In genomic region chrX:81174286-81174685, GRCh38 we compare ENCODE assay signal across 8 cellular contexts. TPM values are rescaled to one million over a fixed set of nuclear protein-coding genes. Genes with fewer than 3 reads are reported as not detected.
A peak's percentile ranks its signal among the peaks of the same experiment; 100 is the strongest.
DNase-seq lines count a peak whose midpoint lies in the region; ATAC-seq, FAIRE-seq and TF ChIP-seq lines count a peak whose summit lies in the region.

No MANE protein-coding gene starts in this region.

- ATAC-seq in thoracic aorta (ENCODE audit: insufficient number of reproducible peaks, low FRiP score, low read depth) (no peak), HG02678 (IDR thresholded peaks at IDR 0.05; ENCODE audit: unreplicated experiment) (no peak)
- no peak for ATAC-seq in stimulated activated effector memory CD8-positive, alpha-beta T cell treated with anti-CD3 and anti-CD28 coated beads, Interleukin-12 subunit alpha, Interleukin-12 subunit beta, amount 100 ng/mL, for 72 hours

- H3K9me3 ChIP-seq in endothelial cell of umbilical vein (replicated peaks; ENCODE audit: control insufficient read depth, insufficient read depth, low read length) = no peaks in the 10 kb centered on the region
- H3K9me3 ChIP-seq in thoracic aorta = no peaks in the 10 kb centered on the region

- H3K9me1 ChIP-seq in endothelial cell of umbilical vein (replicated peaks; ENCODE audit: control insufficient read depth, extremely low read depth, insufficient read depth, low read length) = no peaks in the 10 kb centered on the region

- H3K4me1 ChIP-seq in endothelial cell of umbilical vein (ENCODE audit: control insufficient read depth, extremely low read depth, insufficient read depth, low read length) (no peaks in the 10 kb centered on the region), thoracic aorta (ENCODE audit: control insufficient read depth in 1 of 2, low read depth in 2 of 2) (no peaks in the 10 kb centered on the region)

- peak; percentile 48 for DNase-seq in SIG-M5 treated with dmso at 0.1 percent for 504 hours (lab: John Stamatoyannopoulos, UW; ENCODE audit: unreplicated experiment)
- no peak for DNase-seq in SIG-M5 (lab: John Stamatoyannopoulos, UW)
- peak; percentile 21 for DNase-seq in NB4 (ENCODE audit: low read depth)
- peak; percentile 14 for DNase-seq in endothelial cell of umbilical vein (ENCODE audit: low read depth, low spot score)
- DNase-seq in thoracic aorta (ENCODE audit: low spot score) = no peak
- DNase-seq in head of caudate nucleus = no peak
- no peak for DNase-seq in stimulated activated effector memory CD8-positive, alpha-beta T cell treated with anti-CD3 and anti-CD28 coated beads, Interleukin-12 subunit alpha, Interleukin-12 subunit beta, amount 100 ng/mL, for 72 hours (ENCODE audit: low spot score in 2 of 2)

- no peak overlapping the region for H3K27ac ChIP-seq in endothelial cell of umbilical vein (ENCODE audit: insufficient read depth, low read depth, low read length)
- no peak overlapping the region for H3K27ac ChIP-seq in thoracic aorta

- BruUV-seq in endothelial cell of umbilical vein (replicated peaks; lab: Mats Ljungman, UMichigan) = no TSS peak

- H3K27me3 ChIP-seq in endothelial cell of umbilical vein (ENCODE audit: control insufficient read depth in 2 of 2, insufficient read depth in 2 of 2, low read length in 2 of 2) (no peaks in the 10 kb centered on the region), thoracic aorta (replicated peaks; ENCODE audit: insufficient read depth) (no peaks in the 10 kb centered on the region)

- no peak overlapping the region for H2AFZ ChIP-seq in endothelial cell of umbilical vein (ENCODE audit: low read depth, low read length)

- no peaks in the 10 kb centered on the region for H3K9me3 Mint-ChIP-seq in stimulated activated effector memory CD8-positive, alpha-beta T cell treated with anti-CD3 and anti-CD28 coated beads, Interleukin-12 subunit alpha, Interleukin-12 subunit beta, amount 100 ng/mL, for 72 hours

- intact Hi-C loops in endothelial cell of umbilical vein (cut with micrococcal nuclease) (loop anchor here (1.0 kb wide), 1 partner anchor 203 kb away; no protein-coding TSS in a partner anchor), head of caudate nucleus (cut with DNase I) (no loop called here)

- H3K4me3 ChIP-seq in NB4 (ENCODE audit: low read depth, low read length) (no peak overlapping the region), endothelial cell of umbilical vein (replicated peaks in 1 of 3; ENCODE audit: insufficient read depth in 1 of 3, low read depth in 1 of 3, low read length in 3 of 3) (no peak overlapping the region), thoracic aorta (no peak overlapping the region)

- dilution Hi-C loops in endothelial cell of umbilical vein (cut with MboI; ENCODE audit: extremely low pct_ligation_motif_present, low sequenced_read_pairs) = no loop called here

- H3K9ac ChIP-seq in endothelial cell of umbilical vein (replicated peaks; ENCODE audit: extremely low read depth, insufficient read depth, low read length) = no peak overlapping the region

- TF ChIP-seq POLR2A in NB4 (IDR thresholded peaks at IDR 0.05; ENCODE audit: extremely low read depth, insufficient read length) = no peak
- TF ChIP-seq POLR2A in endothelial cell of umbilical vein (IDR thresholded peaks at IDR 0.05; ENCODE audit: low read depth, low read length) = no peak

- no peaks in the 10 kb centered on the region for H4K20me1 ChIP-seq in endothelial cell of umbilical vein (replicated peaks; ENCODE audit: control insufficient read depth, extremely low read depth, insufficient read depth, low read length)

- no peaks in the 10 kb centered on the region for H3K36me3 ChIP-seq in endothelial cell of umbilical vein (ENCODE audit: control insufficient read depth in 2 of 2, extremely low read depth in 1 of 2, insufficient read depth in 2 of 2, low read length in 2 of 2)
- H3K36me3 ChIP-seq in thoracic aorta = no peaks in the 10 kb centered on the region

- POLR2A ChIA-PET in endothelial cell of umbilical vein (lab: Charles Lee) = no interaction called here

- no peak overlapping the region for H3K27ac Mint-ChIP-seq in stimulated activated effector memory CD8-positive, alpha-beta T cell treated with anti-CD3 and anti-CD28 coated beads, Interleukin-12 subunit alpha, Interleukin-12 subunit beta, amount 100 ng/mL, for 72 hours

- H3K4me1 Mint-ChIP-seq in stimulated activated effector memory CD8-positive, alpha-beta T cell treated with anti-CD3 and anti-CD28 coated beads, Interleukin-12 subunit alpha, Interleukin-12 subunit beta, amount 100 ng/mL, for 72 hours = no peaks in the 10 kb centered on the region

- H3K4me3 Mint-ChIP-seq in stimulated activated effector memory CD8-positive, alpha-beta T cell treated with anti-CD3 and anti-CD28 coated beads, Interleukin-12 subunit alpha, Interleukin-12 subunit beta, amount 100 ng/mL, for 72 hours = no peak overlapping the region

- CTCF ChIA-PET in endothelial cell of umbilical vein (lab: Charles Lee) = interaction anchor here (1.3 kb wide), 1 partner anchor 203 kb away, joined by 21 read pairs; no protein-coding TSS in a partner anchor

- TF ChIP-seq CTCF in NB4 (IDR thresholded peaks at IDR 0.05; ENCODE audit: low read depth, low read length) (no peak), endothelial cell of umbilical vein (IDR thresholded peaks at IDR 0.05; ENCODE audit: extremely low read depth in 1 of 2, insufficient read depth in 1 of 2, low read depth in 1 of 2, low read length in 2 of 2) (no peak), thoracic aorta (IDR thresholded peaks at IDR 0.05) (peak; percentile 21)

- FAIRE-seq in endothelial cell of umbilical vein (lab: Jason Lieb, UNC) = peak; percentile 56

- no peaks in the 10 kb centered on the region for H3K36me3 Mint-ChIP-seq in stimulated activated effector memory CD8-positive, alpha-beta T cell treated with anti-CD3 and anti-CD28 coated beads, Interleukin-12 subunit alpha, Interleukin-12 subunit beta, amount 100 ng/mL, for 72 hours

- H3K79me2 ChIP-seq in endothelial cell of umbilical vein (ENCODE audit: control insufficient read depth, insufficient read depth, low read length) = no peaks in the 10 kb centered on the region

- no peak overlapping the region for H3K4me2 ChIP-seq in endothelial cell of umbilical vein (ENCODE audit: insufficient read depth, low read length)

TF ChIP-seq in endothelial cell of umbilical vein, 7 proteins besides CTCF, POLR2A, EP300 and RAD21:
- TF ChIP-seq, protein P1, sequence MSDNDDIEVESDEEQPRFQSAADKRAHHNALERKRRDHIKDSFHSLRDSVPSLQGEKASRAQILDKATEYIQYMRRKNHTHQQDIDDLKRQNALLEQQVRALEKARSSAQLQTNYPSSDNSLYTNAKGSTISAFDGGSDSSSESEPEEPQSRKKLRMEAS (IDR thresholded peaks at IDR 0.05; ENCODE audit: insufficient read depth, insufficient read length) = no peak
- no peak for TF ChIP-seq MYC (IDR thresholded peaks at IDR 0.05; ENCODE audit: low read depth, low read length)
- TF ChIP-seq GATA2 (IDR thresholded peaks at IDR 0.05; ENCODE audit: insufficient read depth, insufficient read length, low read depth, low read length) = no peak
- TF ChIP-seq EZH2 (IDR thresholded peaks at IDR 0.05; ENCODE audit: borderline replicate concordance, low read depth, low read length, severe bottlenecking) = no peak
- TF ChIP-seq JUN (IDR thresholded peaks at IDR 0.05; ENCODE audit: borderline replicate concordance, insufficient read depth, insufficient read length, low read depth) = no peak
- TF ChIP-seq POLR2AphosphoS5 (IDR thresholded peaks at IDR 0.05; ENCODE audit: insufficient read depth, low read depth, low read length) = no peak
- TF ChIP-seq FOS (IDR thresholded peaks at IDR 0.05; ENCODE audit: borderline replicate concordance, insufficient read depth, low read length) = no peak

RNA-seq across cellular contexts. Expression of gene HMGN5, which starts 27.4 kb away (rescaled TPM):
- total RNA-seq in endothelial cell of umbilical vein (5.3 and 6.1 TPM in 2 replicates), thoracic aorta (1 to 10 TPM; 5.5 to 7.3 TPM)
- 0.38 and 0.95 TPM in 2 replicates for polyA plus RNA-seq in endothelial cell of umbilical vein
- polyA plus RNA-seq in endothelial cell of umbilical vein (2011; cell fraction: cytosol; rRNA removed) = 3.4 and 3.9 TPM in 2 replicates
- 1.4 and 1.6 TPM in 2 replicates for polyA plus RNA-seq in endothelial cell of umbilical vein (2011; cell fraction: nucleus; rRNA removed)
- polyA plus RNA-seq in endothelial cell of umbilical vein (2012) = 5.8 and 6.1 TPM in 2 replicates
- 0.42 and 1.3 TPM in 2 replicates for polyA minus RNA-seq in endothelial cell of umbilical vein
- polyA minus RNA-seq in endothelial cell of umbilical vein (2011; cell fraction: cytosol; rRNA and poly(A)+ RNA removed) = 5.9 TPM
- not detected in 2 replicates for polyA minus RNA-seq in endothelial cell of umbilical vein (2011; cell fraction: nucleus; rRNA and poly(A)+ RNA removed)

RNA-seq across cellular contexts. Expression of gene SH3BGRL, which starts 27.6 kb away (rescaled TPM):
- total RNA-seq in endothelial cell of umbilical vein = 63.3 and 65.7 TPM in 2 replicates
- 42.7 and 45.6 TPM in 2 replicates for polyA plus RNA-seq in endothelial cell of umbilical vein
- polyA plus RNA-seq in endothelial cell of umbilical vein (2011; cell fraction: cytosol; rRNA removed) = 79.0 and 85.5 TPM in 2 replicates
- polyA plus RNA-seq in endothelial cell of umbilical vein (2011; cell fraction: nucleus; rRNA removed) = 25.6 and 29.1 TPM in 2 replicates
- polyA plus RNA-seq in endothelial cell of umbilical vein (2012) = 78.5 and 80.0 TPM in 2 replicates
- 22.7 and 25.7 TPM in 2 replicates for polyA minus RNA-seq in endothelial cell of umbilical vein
- polyA minus RNA-seq in endothelial cell of umbilical vein (2011; cell fraction: cytosol; rRNA and poly(A)+ RNA removed) = 11.0 TPM
- polyA minus RNA-seq in endothelial cell of umbilical vein (2011; cell fraction: nucleus; rRNA and poly(A)+ RNA removed) = 19.0 and 24.5 TPM in 2 replicates
- 100 to 1,000 TPM; 196 to 218 TPM for total RNA-seq in thoracic aorta

Comparison
In these comparisons a context has a peak if more than half of its experiments do, and no peak if none do; other contexts are left out.
1. DNase-seq: peak in SIG-M5 treated with dmso at 0.1 percent for 504 hours (single experiment), NB4 (single experiment) and endothelial cell of umbilical vein (single experiment); none in SIG-M5 (single experiment), thoracic aorta (single experiment), head of caudate nucleus (0 of 42) and stimulated activated effector memory CD8-positive, alpha-beta T cell treated with anti-CD3 and anti-CD28 coated beads, Interleukin-12 subunit alpha, Interleukin-12 subunit beta, amount 100 ng/mL, for 72 hours (0 of 2).